ENCODE assay signal across 16 cellular contexts in the genomic region with DNA sequence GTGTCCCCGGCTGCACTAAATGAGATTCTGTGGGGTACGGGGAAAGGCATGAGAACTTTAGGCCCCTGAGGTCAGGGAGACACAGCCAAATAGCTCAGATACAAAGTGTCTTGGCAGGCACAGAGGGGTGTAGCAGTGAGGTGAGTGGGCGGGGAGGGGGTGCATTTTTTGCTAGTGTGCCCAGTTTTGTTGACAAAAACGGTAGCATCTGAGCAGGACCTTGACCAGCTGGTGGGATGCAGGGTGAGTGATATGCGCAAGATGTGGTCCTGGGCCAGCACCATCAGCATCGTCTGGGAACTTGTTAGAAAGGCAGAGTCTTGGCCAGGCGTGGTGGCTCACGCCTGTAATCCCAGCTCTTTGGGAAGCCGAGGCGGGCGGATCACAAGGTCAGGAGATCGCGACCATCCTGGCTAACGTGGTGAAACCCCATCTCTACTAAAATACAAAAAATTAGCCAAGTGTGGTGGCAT.
DNase-seq lines count a peak whose midpoint lies in the region; ATAC-seq and TF ChIP-seq lines count a peak whose summit lies in the region.
"Had no signal": no experiment of that assay in that cellular context is flagged by ENCODE, and none has a peak within 500 bp of the region (broad histone marks: within the 10 kb centered on the region; RNA-seq: fewer than 3 reads in every experiment).

No MANE protein-coding gene starts in this region.

- no peak overlapping the region; the same call in 1 of the 2 replicates for H3K9ac ChIP-seq in OCI-LY1 (ENCODE audit: low read length)

- DNase-seq in activated CD4-positive, alpha-beta T cell treated with anti-CD3 and anti-CD28 coated beads, Interleukin-2, amount 10 ng/mL, durations not matched to agents 7 days and 5 days, result no peak
- DNase-seq in activated CD4-positive, alpha-beta T cell treated with anti-CD3 and anti-CD28 coated beads, Interleukin-2, amount 50 U/mL, for 4 hours, result no peak
- no peak for DNase-seq in activated naive CD8-positive, alpha-beta T cell treated with anti-CD3 and anti-CD28 coated beads, Interleukin-2, amount 10 ng/mL, durations not matched to agents 7 days and 5 days
- DNase-seq in activated gamma-delta T cell (lab: John Stamatoyannopoulos, UW), result no peak
- DNase-seq in SHP77 treated with DMSO at 0.1 percent for 48 hours (lab: John Stamatoyannopoulos, UW), result no peak
- DNase-seq: body of pancreas, KG1, left ventricle myocardium superior, NCI-H2171 had no signal

- no peak overlapping the region for H3K4me3 ChIP-seq in OCI-LY1 (ENCODE audit: low read depth, low read length, poor library complexity, severe bottlenecking)
- H3K4me3 ChIP-seq: body of pancreas, GM23338, skin epidermis had no signal

- H3K4me1 ChIP-seq in OCI-LY1 (ENCODE audit: insufficient read depth, low read length, severe bottlenecking), result peaks cover 37% of the 10 kb centered on the region

- H3F3A ChIP-seq in OCI-LY1 (ENCODE audit: insufficient read depth, low read length), result no peaks in the 10 kb centered on the region

- H3K4me1 Mint-ChIP-seq in activated CD4-positive, alpha-beta T cell treated with anti-CD3 and anti-CD28 coated beads, Interleukin-2, amount 10 ng/mL, durations not matched to agents 7 days and 5 days, result peaks cover 70% of the 10 kb centered on the region
- peaks cover 46% of the 10 kb centered on the region for H3K4me1 Mint-ChIP-seq in activated naive CD8-positive, alpha-beta T cell treated with anti-CD3 and anti-CD28 coated beads, Interleukin-2, amount 10 ng/mL, durations not matched to agents 7 days and 5 days
- H3K4me1 Mint-ChIP-seq in stimulated activated memory B cell treated with anti-CD40 and anti-IgM and Interleukin-4, amounts not matched to agents 10 μg/mL and 1 μg/mL and 100 μg/mL, for 72 hours, result peaks cover 66% of the 10 kb centered on the region

- no peaks in the 10 kb centered on the region for H3K9me3 Mint-ChIP-seq in activated CD4-positive, alpha-beta T cell treated with anti-CD3 and anti-CD28 coated beads, Interleukin-2, amount 10 ng/mL, durations not matched to agents 7 days and 5 days
- no peaks in the 10 kb centered on the region for H3K9me3 Mint-ChIP-seq in activated naive CD8-positive, alpha-beta T cell treated with anti-CD3 and anti-CD28 coated beads, Interleukin-2, amount 10 ng/mL, durations not matched to agents 7 days and 5 days
- no peaks in the 10 kb centered on the region for H3K9me3 Mint-ChIP-seq in stimulated activated memory B cell treated with anti-CD40 and anti-IgM and Interleukin-4, amounts not matched to agents 10 μg/mL and 1 μg/mL and 100 μg/mL, for 72 hours
- H3K9me3 Mint-ChIP-seq: GM23338 had no signal

- H3K79me2 ChIP-seq in OCI-LY1 (ENCODE audit: insufficient read depth, low read length), result no peaks in the 10 kb centered on the region

- peak overlapping the region; percentile 63 for H3K27ac ChIP-seq in OCI-LY1 (ENCODE audit: low read depth, low read length, poor library complexity, severe bottlenecking)
- H3K27ac ChIP-seq: body of pancreas, RWPE1 had no signal

- peak overlapping the region; percentile 45 for H3K4me2 ChIP-seq in OCI-LY1 (ENCODE audit: low read length)

- ATAC-seq in activated naive CD8-positive, alpha-beta T cell treated with anti-CD3 and anti-CD28 coated beads, Interleukin-2, amount 10 ng/mL, durations not matched to agents 7 days and 5 days (ENCODE audit: low read depth), result no peak
- ATAC-seq in stimulated activated memory B cell treated with anti-CD40 and anti-IgM and Interleukin-4, amounts not matched to agents 10 μg/mL and 1 μg/mL and 100 μg/mL, for 72 hours, result no peak
- ATAC-seq in HG03135 (IDR thresholded peaks at IDR 0.05; ENCODE audit: unreplicated experiment), result no peak
- ATAC-seq: body of pancreas, GM23338 had no signal

- no peaks in the 10 kb centered on the region for H3K36me3 ChIP-seq in OCI-LY1 (ENCODE audit: insufficient read depth, low read length)

- H3K27ac Mint-ChIP-seq in activated CD4-positive, alpha-beta T cell treated with anti-CD3 and anti-CD28 coated beads, Interleukin-2, amount 10 ng/mL, durations not matched to agents 7 days and 5 days, result peak overlapping the region; percentile 90
- peak overlapping the region; percentile 85 for H3K27ac Mint-ChIP-seq in activated naive CD8-positive, alpha-beta T cell treated with anti-CD3 and anti-CD28 coated beads, Interleukin-2, amount 10 ng/mL, durations not matched to agents 7 days and 5 days
- H3K27ac Mint-ChIP-seq in stimulated activated memory B cell treated with anti-CD40 and anti-IgM and Interleukin-4, amounts not matched to agents 10 μg/mL and 1 μg/mL and 100 μg/mL, for 72 hours, result peak overlapping the region; percentile 94
- H3K27ac Mint-ChIP-seq: GM23338 had no signal

- no peak for TF ChIP-seq CTCF in OCI-LY1 (IDR thresholded peaks at IDR 0.05; ENCODE audit: low read length)

- peaks cover 25% of the 10 kb centered on the region for H3K27me3 Mint-ChIP-seq in activated CD4-positive, alpha-beta T cell treated with anti-CD3 and anti-CD28 coated beads, Interleukin-2, amount 10 ng/mL, durations not matched to agents 7 days and 5 days
- peaks cover 6% of the 10 kb centered on the region for H3K27me3 Mint-ChIP-seq in activated naive CD8-positive, alpha-beta T cell treated with anti-CD3 and anti-CD28 coated beads, Interleukin-2, amount 10 ng/mL, durations not matched to agents 7 days and 5 days
- H3K27me3 Mint-ChIP-seq in stimulated activated memory B cell treated with anti-CD40 and anti-IgM and Interleukin-4, amounts not matched to agents 10 μg/mL and 1 μg/mL and 100 μg/mL, for 72 hours, result no peaks in the 10 kb centered on the region

- no peaks in the 10 kb centered on the region for H3K9me3 ChIP-seq in OCI-LY1 (ENCODE audit: low read length)
- H3K9me3 ChIP-seq: body of pancreas had no signal

- CTCF ChIA-PET in activated CD4-positive, alpha-beta T cell treated with anti-CD3 and anti-CD28 coated beads, Interleukin-2, amount 10 ng/mL, durations not matched to agents 7 days and 5 days (lab: Charles Lee), result interaction anchor here (0.6 to 8.8 kb wide), 15 partner anchors 8 to 492 kb away, joined by 3 to 72 read pairs (median 5); no protein-coding TSS in a partner anchor

- peaks cover 6% of the 10 kb centered on the region for H3K36me3 Mint-ChIP-seq in activated CD4-positive, alpha-beta T cell treated with anti-CD3 and anti-CD28 coated beads, Interleukin-2, amount 10 ng/mL, durations not matched to agents 7 days and 5 days (ENCODE audit: low read depth)
- no peaks in the 10 kb centered on the region for H3K36me3 Mint-ChIP-seq in activated naive CD8-positive, alpha-beta T cell treated with anti-CD3 and anti-CD28 coated beads, Interleukin-2, amount 10 ng/mL, durations not matched to agents 7 days and 5 days
- H3K36me3 Mint-ChIP-seq in stimulated activated memory B cell treated with anti-CD40 and anti-IgM and Interleukin-4, amounts not matched to agents 10 μg/mL and 1 μg/mL and 100 μg/mL, for 72 hours, result no peaks in the 10 kb centered on the region
- H3K36me3 Mint-ChIP-seq: CD14-positive monocyte had no signal

- peak overlapping the region; percentile 52 for H3K4me3 Mint-ChIP-seq in activated CD4-positive, alpha-beta T cell treated with anti-CD3 and anti-CD28 coated beads, Interleukin-2, amount 10 ng/mL, durations not matched to agents 7 days and 5 days
- peak overlapping the region; percentile 74 for H3K4me3 Mint-ChIP-seq in activated naive CD8-positive, alpha-beta T cell treated with anti-CD3 and anti-CD28 coated beads, Interleukin-2, amount 10 ng/mL, durations not matched to agents 7 days and 5 days
- peak overlapping the region; percentile 69 for H3K4me3 Mint-ChIP-seq in stimulated activated memory B cell treated with anti-CD40 and anti-IgM and Interleukin-4, amounts not matched to agents 10 μg/mL and 1 μg/mL and 100 μg/mL, for 72 hours
- H3K4me3 Mint-ChIP-seq: GM23338 had no signal

- H2AFZ ChIP-seq in OCI-LY1 (ENCODE audit: low read length), result no peak overlapping the region

- no peaks in the 10 kb centered on the region for H3K9me2 ChIP-seq in OCI-LY1 (ENCODE audit: low read depth, low read length)

- no peaks in the 10 kb centered on the region for H4K20me1 ChIP-seq in OCI-LY1 (ENCODE audit: insufficient read depth, low read length)

- 0 out of 2 replicates have a peak, but pooled peaks cover 6% of the 10 kb centered on the region for H3K27me3 ChIP-seq in OCI-LY1 (ENCODE audit: insufficient read depth, low read length)
- H3K27me3 ChIP-seq: body of pancreas had no signal

- POLR2A ChIA-PET in activated CD4-positive, alpha-beta T cell treated with anti-CD3 and anti-CD28 coated beads, Interleukin-2, amount 10 ng/mL, durations not matched to agents 7 days and 5 days (lab: Charles Lee), result interaction anchor here (0.7 to 1.0 kb wide), 3 partner anchors 9 to 427 kb away, joined by 3 to 4 read pairs (median 3); no protein-coding TSS in a partner anchor
- POLR2A ChIA-PET in activated naive CD8-positive, alpha-beta T cell treated with anti-CD3 and anti-CD28 coated beads, Interleukin-2, amount 10 ng/mL, durations not matched to agents 7 days and 5 days (lab: Charles Lee), result interaction anchor here (0.6 to 3.9 kb wide), 9 partner anchors 43 to 350 kb away, joined by 3 to 25 read pairs (median 4); no protein-coding TSS in a partner anchor
